Comparison of ENCODE assay signal across 12 cellular contexts in the genomic region with DNA sequence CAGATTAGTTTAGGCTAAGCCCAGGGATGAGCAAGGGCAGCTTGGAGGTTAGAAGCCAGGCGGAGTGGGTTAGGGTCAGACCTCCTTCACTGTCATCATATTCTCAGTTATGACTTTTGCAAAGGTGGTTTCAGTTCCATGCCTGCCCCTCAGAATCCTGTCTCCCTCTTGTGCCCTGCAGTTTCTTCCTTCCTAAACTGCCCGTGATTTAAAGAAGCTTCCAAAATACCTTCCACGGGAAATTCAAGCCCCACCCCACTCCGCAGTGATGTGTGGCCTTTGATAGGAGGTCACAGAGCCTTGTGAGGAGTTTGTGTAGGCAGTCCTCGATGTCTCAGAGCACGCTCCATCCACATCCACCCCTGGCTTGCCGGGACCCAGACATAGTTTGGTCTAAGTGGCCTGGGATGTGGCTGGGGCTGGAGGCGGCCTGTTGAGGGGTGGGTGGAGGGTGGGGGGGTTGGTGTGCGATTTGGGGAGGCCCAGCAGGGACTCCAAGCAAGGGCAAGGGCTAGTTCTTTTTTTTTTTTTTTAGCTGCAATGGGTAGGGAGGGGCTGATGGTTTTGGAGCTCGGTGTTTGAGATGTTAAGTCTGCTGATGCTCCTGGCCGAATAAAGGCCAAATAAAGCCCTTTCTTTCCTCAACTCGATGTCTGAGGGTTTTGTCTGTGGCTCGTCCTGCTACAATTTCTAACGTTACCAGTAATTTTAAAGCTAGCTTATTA. TPM values are rescaled to one million over a fixed set of nuclear protein-coding genes. Genes with fewer than 3 reads are reported as not detected.
A peak's percentile ranks its signal among the peaks of the same experiment; 100 is the strongest.
DNase-seq lines count a peak whose midpoint lies in the region; ATAC-seq and TF ChIP-seq lines count a peak whose summit lies in the region.
"Had no signal": no experiment of that assay in that cellular context is flagged by ENCODE, and none has a peak within 500 bp of the region (broad histone marks: within the 10 kb centered on the region; RNA-seq: fewer than 3 reads in every experiment).

No MANE protein-coding gene starts in this region.

- H3K9ac ChIP-seq in parathyroid adenoma, result no peak overlapping the region

- peaks cover 8% of the 10 kb centered on the region for H3K36me3 ChIP-seq in CD8-positive, alpha-beta memory T cell (ENCODE audit: insufficient read depth, low read length)
- H3K36me3 ChIP-seq in esophagus squamous epithelium (no peaks in the 10 kb centered on the region), parathyroid adenoma (ENCODE audit: control insufficient read depth, insufficient read depth, low read length) (no peaks in the 10 kb centered on the region)
- H3K36me3 ChIP-seq: pancreas, SJCRH30 had no signal

- H3K79me2 ChIP-seq in parathyroid adenoma, result no peaks in the 10 kb centered on the region

- H3K27me3 Mint-ChIP-seq in CD8-positive, alpha-beta memory T cell, result peaks cover 0 to 6% of the 10 kb centered on the region in 2 donors
- H3K27me3 Mint-ChIP-seq in T-cell, result no peaks in the 10 kb centered on the region

- H3K36me3 Mint-ChIP-seq in CD8-positive, alpha-beta memory T cell, result peaks cover 5 to 32% (median 12%) of the 10 kb centered on the region in 3 donors
- peaks cover 15% of the 10 kb centered on the region for H3K36me3 Mint-ChIP-seq in T-cell

- intact Hi-C loops in esophagus squamous epithelium (cut with DNase I), result no loop called here
- intact Hi-C loops in left colon (cut with DNase I, micrococcal nuclease), result no loop called here

- ATAC-seq in T-cell (replicated peaks in 1 of 4), result no peak
- no peak for ATAC-seq in GM19452 (IDR thresholded peaks at IDR 0.05; ENCODE audit: unreplicated experiment)
- ATAC-seq in left colon, result no peak

- no peaks in the 10 kb centered on the region for H3K9me3 ChIP-seq in CD8-positive, alpha-beta memory T cell (ENCODE audit: low read length)
- H3K9me3 ChIP-seq in esophagus squamous epithelium (no peaks in the 10 kb centered on the region), parathyroid adenoma (ENCODE audit: control insufficient read depth, low read length) (no peaks in the 10 kb centered on the region)
- H3K9me3 ChIP-seq: pancreas, SJCRH30 had no signal

- H3K4me1 Mint-ChIP-seq in CD8-positive, alpha-beta memory T cell, result peaks cover 56 to 64% (median 57%) of the 10 kb centered on the region in 3 donors
- peaks cover 40 to 58% (median 56%) of the 10 kb centered on the region in 3 donors for H3K4me1 Mint-ChIP-seq in T-cell

- TF ChIP-seq CTCF in esophagus squamous epithelium (IDR thresholded peaks at IDR 0.05) (no peak), parathyroid adenoma (IDR thresholded peaks at IDR 0.05) (no peak)

- H3K27me3 ChIP-seq in CD8-positive, alpha-beta memory T cell (ENCODE audit: insufficient read depth, low read length, poor library complexity, severe bottlenecking), result no peaks in the 10 kb centered on the region
- H3K27me3 ChIP-seq in esophagus squamous epithelium, result peaks cover 0 to 20% (median 0%) of the 10 kb centered on the region in 4 donors
- H3K27me3 ChIP-seq in parathyroid adenoma (ENCODE audit: control insufficient read depth, insufficient read depth, low read length), result no peaks in the 10 kb centered on the region
- H3K27me3 ChIP-seq: pancreas, SJCRH30 had no signal

- peak overlapping the region; percentile 98 for H3K4me3 ChIP-seq in CD8-positive, alpha-beta memory T cell (ENCODE audit: low read length)
- H3K4me3 ChIP-seq in esophagus squamous epithelium (peak overlapping the region in 3 of 4 donors; percentile 31 to 64 (median 38)), parathyroid adenoma (ENCODE audit: low read depth, low read length) (no peak overlapping the region)
- H3K4me3 ChIP-seq: SJCRH30 had no signal

- peak overlapping the region; percentile 95 to 98 (median 96) for H3K4me3 Mint-ChIP-seq in CD8-positive, alpha-beta memory T cell
- H3K4me3 Mint-ChIP-seq in T-cell, result peak overlapping the region; percentile 90 to 94 (median 91)

- peak in 1 of 4 donors; percentile 19 for TF ChIP-seq POLR2A in esophagus squamous epithelium (IDR thresholded peaks at IDR 0.05)

- H2AFZ ChIP-seq in parathyroid adenoma, result no peak overlapping the region

- peak in 1 of 5 donors; percentile 49 for DNase-seq in CD8-positive, alpha-beta memory T cell
- peak in 1 of 34 experiments; percentile 21 for DNase-seq in T-cell
- DNase-seq in esophagus squamous epithelium (lab: John Stamatoyannopoulos, UW), result no peak
- no peak for DNase-seq in DMS153 (lab: John Stamatoyannopoulos, UW)
- DNase-seq in CD1c-positive myeloid dendritic cell (ENCODE audit: extremely low spot score), result no peak
- DNase-seq in left colon, result no peak
- DNase-seq: cerebellar nuclear complex, SJCRH30 had no signal

- POLR2A ChIA-PET in CD8-positive, alpha-beta memory T cell (lab: Charles Lee), result interaction anchor here (0.5 to 1.8 kb wide), 11 partner anchors 14 to 104 kb away, joined by 3 to 10 read pairs (median 4); a partner anchor contains a TSS
- POLR2A ChIA-PET in T-cell (lab: Charles Lee), result interaction anchor here (0.6 to 1.1 kb wide), 5 partner anchors 12 to 194 kb away, joined by 3 to 9 read pairs (median 5); no protein-coding TSS in a partner anchor

- 28 to 37% methylated on average over 10 to 14 of the region's 14 CpGs for WGBS in esophagus squamous epithelium, 2 donors

- no peak overlapping the region for H3K4me2 ChIP-seq in parathyroid adenoma (ENCODE audit: low read length)

- H3K4me1 ChIP-seq in CD8-positive, alpha-beta memory T cell (ENCODE audit: insufficient read depth, low read length), result peaks cover 46% of the 10 kb centered on the region
- H3K4me1 ChIP-seq in esophagus squamous epithelium (peaks cover 36 to 88% (median 43%) of the 10 kb centered on the region in 3 donors), parathyroid adenoma (peaks cover 6% of the 10 kb centered on the region)

- peak overlapping the region; percentile 94 to 100 (median 98) for H3K27ac Mint-ChIP-seq in CD8-positive, alpha-beta memory T cell
- peak overlapping the region; percentile 97 to 99 for H3K27ac Mint-ChIP-seq in T-cell

- peak overlapping the region; percentile 88 for H3K27ac ChIP-seq in CD8-positive, alpha-beta memory T cell (ENCODE audit: low read depth, low read length)
- peak overlapping the region; percentile 85 to 92 (median 88) for H3K27ac ChIP-seq in esophagus squamous epithelium
- H3K27ac ChIP-seq in parathyroid adenoma, result peak overlapping the region; percentile 33
- H3K27ac ChIP-seq: HL-60, SJCRH30 had no signal

- peaks cover 0 to 2% (median 0%) of the 10 kb centered on the region in 5 donors for H3K9me3 Mint-ChIP-seq in CD8-positive, alpha-beta memory T cell
- H3K9me3 Mint-ChIP-seq in T-cell, result no peaks in the 10 kb centered on the region

- CTCF ChIA-PET in CD8-positive, alpha-beta memory T cell (lab: Charles Lee), result interaction anchor here (0.6 to 1.7 kb wide), 8 partner anchors 18 to 138 kb away, joined by 3 to 6 read pairs (median 3); no protein-coding TSS in a partner anchor
- CTCF ChIA-PET in T-cell (lab: Charles Lee), result interaction anchor here (0.5 to 2.0 kb wide), 7 partner anchors 28 to 97 kb away, joined by 3 to 11 read pairs (median 4); no protein-coding TSS in a partner anchor

RNA-seq across cellular contexts. Expression of a gene that starts 1.6 kb away (rescaled TPM):
- 10 to 100 TPM; 70.7 to 75.9 TPM for total RNA-seq in CD8-positive, alpha-beta memory T cell
- 2,153 TPM for polyA plus RNA-seq in CD8-positive, alpha-beta memory T cell
- 100 to 1,000 TPM; 201 to 427 (median 243) TPM for total RNA-seq in T-cell
- 100 to 1,000 TPM in 1 of 4 donors, 10 to 100 TPM in 3; 26.3 to 133 (median 60.0) TPM for total RNA-seq in esophagus squamous epithelium
- total RNA-seq in left colon, result 100 to 1,000 TPM in 1 of 2 donors, 10 to 100 TPM in 1; 85.6 to 127 TPM

RNA-seq across cellular contexts. Expression of a gene that starts 4.6 kb away (rescaled TPM):
- total RNA-seq in CD8-positive, alpha-beta memory T cell, result 100 to 1,000 TPM; 132 to 142 TPM
- 3,074 TPM for polyA plus RNA-seq in CD8-positive, alpha-beta memory T cell
- total RNA-seq in T-cell, result 100 to 1,000 TPM; 276 to 654 (median 359) TPM
- 10 to 100 TPM; 14.4 to 67.5 (median 50.3) TPM for total RNA-seq in esophagus squamous epithelium
- 100 to 1,000 TPM in 1 of 2 donors, 10 to 100 TPM in 1; 87.7 to 133 TPM for total RNA-seq in left colon

RNA-seq across cellular contexts. Expression of a gene that starts 8.4 kb away (rescaled TPM):
- 10 to 100 TPM; 20.6 to 21.0 TPM for total RNA-seq in CD8-positive, alpha-beta memory T cell
- polyA plus RNA-seq in CD8-positive, alpha-beta memory T cell, result 12.0 TPM
- 10 to 100 TPM in 4 of 5 donors, 1 to 10 TPM in 1; 2.1 to 35.5 (median 17.6) TPM for total RNA-seq in T-cell
- 100 to 1,000 TPM in 2 of 4 donors, 10 to 100 TPM in 2; 45.3 to 159 (median 113) TPM for total RNA-seq in esophagus squamous epithelium
- total RNA-seq in left colon, result 100 to 1,000 TPM; 118 to 136 TPM

RNA-seq across cellular contexts. Expression of a gene that starts 12.9 kb away (rescaled TPM):
- not detected for total RNA-seq in CD8-positive, alpha-beta memory T cell
- polyA plus RNA-seq in CD8-positive, alpha-beta memory T cell, result not detected
- total RNA-seq in T-cell, result not detected
- not detected for total RNA-seq in esophagus squamous epithelium
- total RNA-seq in left colon, result not detected
- total RNA-seq: pancreas, SJCRH30 had no signal

RNA-seq across cellular contexts. Expression of a gene that starts 23.3 kb away (rescaled TPM):
- 10 to 100 TPM; 81.0 to 81.2 TPM for total RNA-seq in CD8-positive, alpha-beta memory T cell
- polyA plus RNA-seq in CD8-positive, alpha-beta memory T cell, result 9.8 TPM
- total RNA-seq in T-cell, result 100 to 1,000 TPM; 252 to 818 (median 459) TPM
- 10 to 100 TPM in 1 of 4 donors, 1 to 10 TPM in 3; 5.3 to 15.3 (median 5.9) TPM for total RNA-seq in esophagus squamous epithelium
- total RNA-seq in left colon, result 10 to 100 TPM; 18.8 to 20.6 TPM

Comparison
In these comparisons a context has a peak if more than half of its experiments do, and no peak if none do; other contexts are left out.
1. H3K27ac ChIP-seq: peak in every context shown above with its lines; median percentile 88 in esophagus squamous epithelium; 88 in CD8-positive, alpha-beta memory T cell; 33 in parathyroid adenoma.